1 cellular context compared by ENCODE assay signal in the genomic region with DNA sequence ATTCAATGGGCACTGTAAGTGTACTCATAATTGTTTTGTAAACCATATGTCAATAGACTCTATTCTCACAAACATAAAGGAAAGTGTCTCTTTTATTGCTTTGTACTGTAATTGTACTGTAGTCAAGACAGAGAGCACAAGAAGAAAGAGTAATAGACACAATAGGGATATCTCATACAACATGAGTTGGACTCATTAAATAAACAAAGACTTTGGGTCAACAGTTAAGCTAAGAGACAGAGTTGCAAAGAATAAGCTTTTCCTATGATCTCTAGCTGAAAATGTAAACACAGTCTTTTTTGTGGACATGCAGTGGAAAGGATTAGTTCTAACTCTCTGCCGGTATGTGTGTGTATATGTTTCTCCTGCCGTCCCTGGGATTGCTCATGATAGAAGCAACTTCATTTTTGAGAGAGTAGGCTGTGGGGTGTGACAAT.
A peak's percentile ranks its signal among the peaks of the same experiment; 100 is the strongest.
TF ChIP-seq lines count a peak whose summit lies in the region.

No MANE protein-coding gene starts in this region.

TF ChIP-seq in HepG2, 621 proteins besides CTCF, POLR2A, EP300 and RAD21 (continued from another document and continues in another):
- TF ChIP-seq, protein P1, sequence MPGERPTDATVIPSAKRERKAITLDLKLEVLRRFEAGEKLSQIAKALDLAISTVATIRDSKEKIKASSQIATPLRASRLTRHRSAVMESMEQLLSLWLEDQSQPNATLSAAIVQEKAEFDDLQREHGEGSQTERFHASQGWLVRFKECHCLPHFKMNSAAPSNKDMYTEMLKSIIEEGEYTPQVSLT (CRISPR knock-in tag; IDR thresholded peaks at IDR 0.05; ENCODE audit: borderline replicate concordance, low read depth): no peak
- TF ChIP-seq, protein P2, sequence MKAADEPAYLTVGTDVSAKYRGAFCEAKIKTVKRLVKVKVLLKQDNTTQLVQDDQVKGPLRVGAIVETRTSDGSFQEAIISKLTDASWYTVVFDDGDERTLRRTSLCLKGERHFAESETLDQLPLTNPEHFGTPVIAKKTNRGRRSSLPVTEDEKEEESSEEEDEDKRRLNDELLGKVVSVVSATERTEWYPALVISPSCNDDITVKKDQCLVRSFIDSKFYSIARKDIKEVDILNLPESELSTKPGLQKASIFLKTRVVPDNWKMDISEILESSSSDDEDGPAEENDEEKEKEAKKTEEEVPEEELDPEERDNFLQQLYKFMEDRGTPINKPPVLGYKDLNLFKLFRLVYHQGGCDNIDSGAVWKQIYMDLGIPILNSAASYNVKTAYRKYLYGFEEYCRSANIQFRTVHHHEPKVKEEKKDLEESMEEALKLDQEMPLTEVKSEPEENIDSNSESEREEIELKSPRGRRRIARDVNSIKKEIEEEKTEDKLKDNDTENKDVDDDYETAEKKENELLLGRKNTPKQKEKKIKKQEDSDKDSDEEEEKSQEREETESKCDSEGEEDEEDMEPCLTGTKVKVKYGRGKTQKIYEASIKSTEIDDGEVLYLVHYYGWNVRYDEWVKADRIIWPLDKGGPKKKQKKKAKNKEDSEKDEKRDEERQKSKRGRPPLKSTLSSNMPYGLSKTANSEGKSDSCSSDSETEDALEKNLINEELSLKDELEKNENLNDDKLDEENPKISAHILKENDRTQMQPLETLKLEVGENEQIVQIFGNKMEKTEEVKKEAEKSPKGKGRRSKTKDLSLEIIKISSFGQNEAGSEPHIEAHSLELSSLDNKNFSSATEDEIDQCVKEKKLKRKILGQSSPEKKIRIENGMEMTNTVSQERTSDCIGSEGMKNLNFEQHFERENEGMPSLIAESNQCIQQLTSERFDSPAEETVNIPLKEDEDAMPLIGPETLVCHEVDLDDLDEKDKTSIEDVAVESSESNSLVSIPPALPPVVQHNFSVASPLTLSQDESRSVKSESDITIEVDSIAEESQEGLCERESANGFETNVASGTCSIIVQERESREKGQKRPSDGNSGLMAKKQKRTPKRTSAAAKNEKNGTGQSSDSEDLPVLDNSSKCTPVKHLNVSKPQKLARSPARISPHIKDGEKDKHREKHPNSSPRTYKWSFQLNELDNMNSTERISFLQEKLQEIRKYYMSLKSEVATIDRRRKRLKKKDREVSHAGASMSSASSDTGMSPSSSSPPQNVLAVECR (CRISPR knock-in tag; IDR thresholded peaks at IDR 0.05; ENCODE audit: borderline replicate concordance): peak; percentile 30; the same call in 1 of the 2 replicates
- no peak for TF ChIP-seq TGIF2 (CRISPR knock-in tag; IDR thresholded peaks at IDR 0.05)
- no peak for TF ChIP-seq GABPB1 (CRISPR knock-in tag; IDR thresholded peaks at IDR 0.05)
- peak; percentile 84; the same call in 1 of the 2 replicates for TF ChIP-seq SALL1 (CRISPR knock-in tag; IDR thresholded peaks at IDR 0.05)
- TF ChIP-seq MIXL1 (CRISPR knock-in tag; IDR thresholded peaks at IDR 0.05): peak; percentile 91
- TF ChIP-seq SMAD3 (CRISPR knock-in tag; IDR thresholded peaks at IDR 0.05): peak; percentile 78; the same call in 1 of the 2 replicates
- no peak for TF ChIP-seq CHD2 (IDR thresholded peaks at IDR 0.05; ENCODE audit: low read depth, low read length)
- peak; percentile 93 for TF ChIP-seq ZNF12 (CRISPR knock-in tag; IDR thresholded peaks at IDR 0.05)
- peak; percentile 96; the same call in 1 of the 2 replicates for TF ChIP-seq MIER3 (CRISPR knock-in tag; IDR thresholded peaks at IDR 0.05; ENCODE audit: borderline replicate concordance)
- TF ChIP-seq KLF13 (CRISPR knock-in tag; IDR thresholded peaks at IDR 0.05): no peak
- peak; percentile 67; the same call in 1 of the 2 replicates for TF ChIP-seq FOSL1 (CRISPR knock-in tag; IDR thresholded peaks at IDR 0.05; ENCODE audit: borderline replicate concordance)
- TF ChIP-seq NFE2L2 (IDR thresholded peaks at IDR 0.05; ENCODE audit: low read length): no peak
- TF ChIP-seq SMAD1 (CRISPR knock-in tag; IDR thresholded peaks at IDR 0.05; ENCODE audit: borderline replicate concordance, low read depth): no peak
- no peak for TF ChIP-seq ZNF564 (CRISPR knock-in tag; IDR thresholded peaks at IDR 0.05)
- TF ChIP-seq ZNF891 (CRISPR knock-in tag; IDR thresholded peaks at IDR 0.05): no peak
- TF ChIP-seq ZNF10 (CRISPR knock-in tag; IDR thresholded peaks at IDR 0.05; ENCODE audit: borderline replicate concordance, low read depth): no peak
- TF ChIP-seq THYN1 (CRISPR knock-in tag; IDR thresholded peaks at IDR 0.05; ENCODE audit: borderline replicate concordance, low read depth): no peak
- peak; percentile 99; the same call in 1 of the 2 replicates for TF ChIP-seq HMG20A (CRISPR knock-in tag; IDR thresholded peaks at IDR 0.05; ENCODE audit: borderline replicate concordance)
- TF ChIP-seq TCF12 (IDR thresholded peaks at IDR 0.05): no peak
- TF ChIP-seq TCF12 (CRISPR knock-in tag; IDR thresholded peaks at IDR 0.05): no peak
- TF ChIP-seq, protein P3, sequence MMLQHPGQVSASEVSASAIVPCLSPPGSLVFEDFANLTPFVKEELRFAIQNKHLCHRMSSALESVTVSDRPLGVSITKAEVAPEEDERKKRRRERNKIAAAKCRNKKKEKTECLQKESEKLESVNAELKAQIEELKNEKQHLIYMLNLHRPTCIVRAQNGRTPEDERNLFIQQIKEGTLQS (CRISPR knock-in tag; IDR thresholded peaks at IDR 0.05): no peak
- no peak for TF ChIP-seq PCBP2 (optimal IDR thresholded peaks at IDR 0.05; ENCODE audit: low read depth, low read length, poor library complexity, severe bottlenecking)
- TF ChIP-seq DNMT1 (CRISPR knock-in tag; IDR thresholded peaks at IDR 0.05): no peak
- TF ChIP-seq, protein P4, sequence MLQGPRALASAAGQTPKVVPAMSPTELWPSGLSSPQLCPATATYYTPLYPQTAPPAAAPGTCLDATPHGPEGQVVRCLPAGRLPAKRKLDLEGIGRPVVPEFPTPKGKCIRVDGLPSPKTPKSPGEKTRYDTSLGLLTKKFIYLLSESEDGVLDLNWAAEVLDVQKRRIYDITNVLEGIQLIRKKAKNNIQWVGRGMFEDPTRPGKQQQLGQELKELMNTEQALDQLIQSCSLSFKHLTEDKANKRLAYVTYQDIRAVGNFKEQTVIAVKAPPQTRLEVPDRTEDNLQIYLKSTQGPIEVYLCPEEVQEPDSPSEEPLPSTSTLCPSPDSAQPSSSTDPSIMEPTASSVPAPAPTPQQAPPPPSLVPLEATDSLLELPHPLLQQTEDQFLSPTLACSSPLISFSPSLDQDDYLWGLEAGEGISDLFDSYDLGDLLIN (CRISPR knock-in tag; IDR thresholded peaks at IDR 0.05; ENCODE audit: borderline replicate concordance): no peak
- TF ChIP-seq NFYC (CRISPR knock-in tag; IDR thresholded peaks at IDR 0.05): no peak
- TF ChIP-seq ZNF577 (CRISPR knock-in tag; IDR thresholded peaks at IDR 0.05; ENCODE audit: borderline replicate concordance, low read depth): no peak
- TF ChIP-seq ARNT2 (CRISPR knock-in tag; IDR thresholded peaks at IDR 0.05; ENCODE audit: low read depth): no peak
- TF ChIP-seq ZNF24 (IDR thresholded peaks at IDR 0.05): no peak; the same call in 1 of the 2 replicates
- TF ChIP-seq, protein P5, sequence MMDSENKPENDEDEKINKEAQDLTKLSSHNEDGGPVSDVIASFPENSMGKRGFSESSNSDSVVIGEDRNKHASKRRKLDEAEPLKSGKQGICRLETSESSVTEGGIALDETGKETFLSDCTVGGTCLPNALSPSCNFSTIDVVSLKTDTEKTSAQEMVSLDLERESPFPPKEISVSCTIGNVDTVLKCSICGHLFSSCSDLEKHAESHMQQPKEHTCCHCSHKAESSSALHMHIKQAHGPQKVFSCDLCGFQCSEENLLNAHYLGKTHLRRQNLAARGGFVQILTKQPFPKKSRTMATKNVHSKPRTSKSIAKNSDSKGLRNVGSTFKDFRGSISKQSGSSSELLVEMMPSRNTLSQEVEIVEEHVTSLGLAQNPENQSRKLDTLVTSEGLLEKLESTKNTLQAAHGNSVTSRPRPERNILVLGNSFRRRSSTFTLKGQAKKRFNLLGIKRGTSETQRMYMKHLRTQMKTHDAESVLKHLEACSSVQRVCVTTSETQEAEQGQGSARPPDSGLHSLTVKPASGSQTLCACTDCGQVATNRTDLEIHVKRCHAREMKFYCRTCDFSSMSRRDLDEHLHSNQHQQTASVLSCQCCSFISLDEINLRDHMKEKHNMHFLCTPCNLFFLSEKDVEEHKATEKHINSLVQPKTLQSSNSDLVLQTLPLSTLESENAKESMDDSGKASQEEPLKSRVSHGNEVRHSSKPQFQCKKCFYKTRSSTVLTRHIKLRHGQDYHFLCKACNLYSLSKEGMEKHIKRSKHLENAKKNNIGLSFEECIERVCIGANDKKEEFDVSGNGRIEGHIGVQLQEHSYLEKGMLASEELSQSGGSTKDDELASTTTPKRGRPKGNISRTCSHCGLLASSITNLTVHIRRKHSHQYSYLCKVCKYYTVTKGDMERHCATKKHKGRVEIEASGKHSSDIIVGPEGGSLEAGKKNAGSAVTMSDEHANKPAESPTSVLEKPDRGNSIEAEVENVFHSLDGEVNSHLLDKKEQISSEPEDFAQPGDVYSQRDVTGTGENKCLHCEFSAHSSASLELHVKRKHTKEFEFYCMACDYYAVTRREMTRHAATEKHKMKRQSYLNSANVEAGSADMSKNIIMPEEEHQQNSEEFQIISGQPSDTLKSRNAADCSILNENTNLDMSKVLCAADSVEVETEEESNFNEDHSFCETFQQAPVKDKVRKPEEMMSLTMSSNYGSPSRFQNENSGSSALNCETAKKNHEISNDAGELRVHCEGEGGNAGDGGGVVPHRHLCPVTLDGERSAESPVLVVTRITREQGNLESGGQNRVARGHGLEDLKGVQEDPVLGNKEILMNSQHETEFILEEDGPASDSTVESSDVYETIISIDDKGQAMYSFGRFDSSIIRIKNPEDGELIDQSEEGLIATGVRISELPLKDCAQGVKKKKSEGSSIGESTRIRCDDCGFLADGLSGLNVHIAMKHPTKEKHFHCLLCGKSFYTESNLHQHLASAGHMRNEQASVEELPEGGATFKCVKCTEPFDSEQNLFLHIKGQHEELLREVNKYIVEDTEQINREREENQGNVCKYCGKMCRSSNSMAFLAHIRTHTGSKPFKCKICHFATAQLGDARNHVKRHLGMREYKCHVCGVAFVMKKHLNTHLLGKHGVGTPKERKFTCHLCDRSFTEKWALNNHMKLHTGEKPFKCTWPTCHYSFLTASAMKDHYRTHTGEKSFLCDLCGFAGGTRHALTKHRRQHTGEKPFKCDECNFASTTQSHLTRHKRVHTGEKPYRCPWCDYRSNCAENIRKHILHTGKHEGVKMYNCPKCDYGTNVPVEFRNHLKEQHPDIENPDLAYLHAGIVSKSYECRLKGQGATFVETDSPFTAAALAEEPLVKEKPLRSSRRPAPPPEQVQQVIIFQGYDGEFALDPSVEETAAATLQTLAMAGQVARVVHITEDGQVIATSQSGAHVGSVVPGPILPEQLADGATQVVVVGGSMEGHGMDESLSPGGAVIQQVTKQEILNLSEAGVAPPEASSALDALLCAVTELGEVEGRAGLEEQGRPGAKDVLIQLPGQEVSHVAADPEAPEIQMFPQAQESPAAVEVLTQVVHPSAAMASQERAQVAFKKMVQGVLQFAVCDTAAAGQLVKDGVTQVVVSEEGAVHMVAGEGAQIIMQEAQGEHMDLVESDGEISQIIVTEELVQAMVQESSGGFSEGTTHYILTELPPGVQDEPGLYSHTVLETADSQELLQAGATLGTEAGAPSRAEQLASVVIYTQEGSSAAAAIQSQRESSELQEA (CRISPR knock-in tag; IDR thresholded peaks at IDR 0.05; ENCODE audit: not compliant biosample characterization): no peak
- no peak for TF ChIP-seq ZNF441 (CRISPR knock-in tag; IDR thresholded peaks at IDR 0.05; ENCODE audit: borderline replicate concordance)
- no peak for TF ChIP-seq ZNF749 (CRISPR knock-in tag; IDR thresholded peaks at IDR 0.05; ENCODE audit: borderline replicate concordance)
- peak; percentile 73 for TF ChIP-seq KDM3A (CRISPR knock-in tag; IDR thresholded peaks at IDR 0.05; ENCODE audit: low read depth)
- TF ChIP-seq, protein P6, sequence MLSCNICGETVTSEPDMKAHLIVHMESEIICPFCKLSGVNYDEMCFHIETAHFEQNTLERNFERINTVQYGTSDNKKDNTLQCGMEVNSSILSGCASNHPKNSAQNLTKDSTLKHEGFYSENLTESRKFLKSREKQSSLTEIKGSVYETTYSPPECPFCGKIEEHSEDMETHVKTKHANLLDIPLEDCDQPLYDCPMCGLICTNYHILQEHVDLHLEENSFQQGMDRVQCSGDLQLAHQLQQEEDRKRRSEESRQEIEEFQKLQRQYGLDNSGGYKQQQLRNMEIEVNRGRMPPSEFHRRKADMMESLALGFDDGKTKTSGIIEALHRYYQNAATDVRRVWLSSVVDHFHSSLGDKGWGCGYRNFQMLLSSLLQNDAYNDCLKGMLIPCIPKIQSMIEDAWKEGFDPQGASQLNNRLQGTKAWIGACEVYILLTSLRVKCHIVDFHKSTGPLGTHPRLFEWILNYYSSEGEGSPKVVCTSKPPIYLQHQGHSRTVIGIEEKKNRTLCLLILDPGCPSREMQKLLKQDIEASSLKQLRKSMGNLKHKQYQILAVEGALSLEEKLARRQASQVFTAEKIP (CRISPR knock-in tag; IDR thresholded peaks at IDR 0.05; ENCODE audit: borderline replicate concordance): no peak
- TF ChIP-seq NR2F6 (IDR thresholded peaks at IDR 0.05): peak; percentile 70
- peak; percentile 80 for TF ChIP-seq NR2F6 (CRISPR knock-in tag; IDR thresholded peaks at IDR 0.05)
- TF ChIP-seq HMGA1 (CRISPR knock-in tag; conservative IDR thresholded peaks at IDR 0.05): no peak
- TF ChIP-seq PTBP1 (IDR thresholded peaks at IDR 0.05; ENCODE audit: low read depth, low read length, poor library complexity, severe bottlenecking): no peak
- TF ChIP-seq, protein P7, sequence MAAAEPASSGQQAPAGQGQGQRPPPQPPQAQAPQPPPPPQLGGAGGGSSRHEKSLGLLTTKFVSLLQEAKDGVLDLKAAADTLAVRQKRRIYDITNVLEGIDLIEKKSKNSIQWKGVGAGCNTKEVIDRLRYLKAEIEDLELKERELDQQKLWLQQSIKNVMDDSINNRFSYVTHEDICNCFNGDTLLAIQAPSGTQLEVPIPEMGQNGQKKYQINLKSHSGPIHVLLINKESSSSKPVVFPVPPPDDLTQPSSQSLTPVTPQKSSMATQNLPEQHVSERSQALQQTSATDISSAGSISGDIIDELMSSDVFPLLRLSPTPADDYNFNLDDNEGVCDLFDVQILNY (CRISPR knock-in tag; conservative IDR thresholded peaks at IDR 0.05): no peak
- TF ChIP-seq REXO4 (CRISPR knock-in tag; IDR thresholded peaks at IDR 0.05; ENCODE audit: borderline replicate concordance): no peak
- no peak for TF ChIP-seq MED8 (CRISPR knock-in tag; IDR thresholded peaks at IDR 0.05; ENCODE audit: insufficient replicate concordance)
- no peak for TF ChIP-seq ZNF234 (CRISPR knock-in tag; conservative IDR thresholded peaks at IDR 0.05)
- peak in 1 of 2 experiments; percentile 78; a peak in 2 of 4 replicates for TF ChIP-seq KLF16 (CRISPR knock-in tag; IDR thresholded peaks at IDR 0.05)
- TF ChIP-seq ZNF746 (CRISPR knock-in tag; IDR thresholded peaks at IDR 0.05): no peak
- peak; percentile 85 for TF ChIP-seq ZMYM4 (CRISPR knock-in tag; IDR thresholded peaks at IDR 0.05)
- TF ChIP-seq, protein P8, sequence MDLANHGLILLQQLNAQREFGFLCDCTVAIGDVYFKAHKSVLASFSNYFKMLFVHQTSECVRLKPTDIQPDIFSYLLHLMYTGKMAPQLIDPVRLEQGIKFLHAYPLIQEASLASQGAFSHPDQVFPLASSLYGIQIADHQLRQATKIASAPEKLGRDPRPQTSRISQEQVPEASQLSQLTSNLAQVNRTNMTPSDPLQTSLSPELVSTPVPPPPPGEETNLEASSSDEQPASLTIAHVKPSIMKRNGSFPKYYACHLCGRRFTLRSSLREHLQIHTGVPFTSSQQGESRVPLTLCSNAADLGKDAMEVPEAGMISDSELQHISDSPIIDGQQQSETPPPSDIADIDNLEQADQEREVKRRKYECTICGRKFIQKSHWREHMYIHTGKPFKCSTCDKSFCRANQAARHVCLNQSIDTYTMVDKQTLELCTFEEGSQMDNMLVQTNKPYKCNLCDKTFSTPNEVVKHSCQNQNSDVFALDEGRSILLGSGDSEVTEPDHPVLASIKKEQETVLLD (CRISPR knock-in tag; IDR thresholded peaks at IDR 0.05; ENCODE audit: low read depth): no peak
